Comparison of ENCODE assay signal across 23 cellular contexts in the genomic region with DNA sequence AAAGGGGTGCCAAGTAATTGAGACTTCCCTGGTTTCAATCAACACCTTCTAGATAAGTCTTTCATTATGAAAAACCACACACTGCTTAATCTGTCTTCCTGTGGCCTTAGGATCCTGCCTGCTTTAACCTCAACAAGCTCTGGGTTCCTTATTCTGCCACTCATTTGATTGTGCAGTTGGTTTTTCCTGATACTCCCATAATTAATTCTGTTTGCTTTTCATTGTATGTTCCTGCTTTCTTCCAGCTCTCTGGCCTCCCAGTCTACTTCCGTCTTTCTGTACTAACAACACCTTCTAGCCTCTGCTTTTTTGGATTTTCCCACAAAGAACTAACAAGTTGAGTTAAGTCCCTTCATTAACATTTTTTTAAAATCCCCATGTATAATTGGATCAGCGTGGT. TPM values are rescaled to one million over a fixed set of nuclear protein-coding genes. Genes with fewer than 3 reads are reported as not detected.
A peak's percentile ranks its signal among the peaks of the same experiment; 100 is the strongest.
DNase-seq lines count a peak whose midpoint lies in the region; ATAC-seq and TF ChIP-seq lines count a peak whose summit lies in the region.
"Had no signal": no experiment of that assay in that cellular context is flagged by ENCODE, and none has a peak within 500 bp of the region (broad histone marks: within the 10 kb centered on the region; RNA-seq: fewer than 3 reads in every experiment).

No MANE protein-coding gene starts in this region.

- no TSS peak for BruUV-seq in MCF 10A (replicated peaks; lab: Mats Ljungman, UMichigan)

- H3K27ac ChIP-seq in breast epithelium (peak overlapping the region; percentile 43 to 60), colonic mucosa (peak overlapping the region; percentile 60), dorsolateral prefrontal cortex (no peak overlapping the region)
- H3K27ac ChIP-seq: heart left ventricle, upper lobe of left lung had no signal

- H3K27me3 ChIP-seq in breast epithelium (no peaks in the 10 kb centered on the region), colonic mucosa (no peaks in the 10 kb centered on the region), dorsolateral prefrontal cortex (peaks cover 0 to 5% (median 0%) of the 10 kb centered on the region in 45 donors)
- H3K27me3 ChIP-seq: heart left ventricle, pancreas, upper lobe of left lung had no signal

- intact Hi-C loops in breast epithelium (cut with DNase I; ENCODE audit: low total_unique reads): no loop called here
- intact Hi-C loops in MCF 10A (cut with micrococcal nuclease): no loop called here
- intact Hi-C loops in colonic mucosa (cut with DNase I): no loop called here
- intact Hi-C loops in dorsolateral prefrontal cortex (cut with DNase I): no loop called here

- H3K9ac ChIP-seq in colonic mucosa (ENCODE audit: low read depth in 2 of 2, low read length in 2 of 2): peak overlapping the region in 1 of 2 donors; percentile 19

- H3K4me3 ChIP-seq in breast epithelium (no peak overlapping the region), colonic mucosa (no peak overlapping the region), dorsolateral prefrontal cortex (no peak overlapping the region)
- H3K4me3 ChIP-seq: heart left ventricle, pancreas, upper lobe of left lung had no signal

- no peak for TF ChIP-seq CTCF in breast epithelium (IDR thresholded peaks at IDR 0.05)
- no peak for TF ChIP-seq CTCF in MCF 10A (IDR thresholded peaks at IDR 0.05; ENCODE audit: unreplicated experiment)
- no peak for TF ChIP-seq CTCF in colonic mucosa (IDR thresholded peaks at IDR 0.05)
- TF ChIP-seq CTCF in dorsolateral prefrontal cortex (IDR thresholded peaks at IDR 0.05 in 54 of 56, conservative IDR thresholded peaks at IDR 0.05 in 2 of 56; ENCODE audit: low read depth in 1 of 56, partially characterized antibody in 56 of 56): no peak

- CTCF ChIA-PET in MCF 10A (lab: Yijun Ruan, JAX): interaction anchor here (0.6 to 0.7 kb wide), 2 partner anchors 64 to 124 kb away, joined by 3 read pairs; no protein-coding TSS in a partner anchor

- H3K4me1 Mint-ChIP-seq in MCF 10A (ENCODE audit: insufficient read depth, unreplicated experiment): peaks cover 10% of the 10 kb centered on the region
- H3K4me1 Mint-ChIP-seq: immature natural killer cell had no signal

- H3K9me3 ChIP-seq in breast epithelium (no peaks in the 10 kb centered on the region), colonic mucosa (no peaks in the 10 kb centered on the region)
- H3K9me3 ChIP-seq: heart left ventricle, pancreas, upper lobe of left lung had no signal

- no peaks in the 10 kb centered on the region for H3K9me3 Mint-ChIP-seq in MCF 10A (ENCODE audit: unreplicated experiment)
- H3K9me3 Mint-ChIP-seq: activated CD4-positive, alpha-beta T cell treated with anti-CD3 and anti-CD28 coated beads, Interleukin-2, amount 10 ng/mL, durations not matched to agents 24 days and 14 days; immature natural killer cell had no signal

- no peaks in the 10 kb centered on the region for H3K4me1 ChIP-seq in breast epithelium
- peaks cover 4% of the 10 kb centered on the region for H3K4me1 ChIP-seq in colonic mucosa

- ATAC-seq in esophagus mucosa: no peak
- no peak for ATAC-seq in HG03342 (IDR thresholded peaks at IDR 0.05; ENCODE audit: unreplicated experiment)
- ATAC-seq: heart left ventricle; sciatic nerve; stimulated activated naive CD8-positive, alpha-beta T cell treated with anti-CD3 and anti-CD28 coated beads, Interleukin-15, Interleukin-2, amounts not matched to agents 100 U/mL and 50 U/mL, for 24 hours had no signal

- DNase-seq in breast epithelium (ENCODE audit: low spot score in 2 of 2) (no peak), MCF 10A (ENCODE audit: unreplicated experiment) (no peak), OCI-M1 (lab: John Stamatoyannopoulos, UW) (peak; percentile 43), colonic mucosa (no peak), dorsolateral prefrontal cortex (no peak), NCI-H526 (lab: John Stamatoyannopoulos, UW) (no peak)
- DNase-seq: activated CD4-positive, alpha-beta T cell treated with anti-CD3 and anti-CD28 coated beads, Interleukin-2, amount 10 ng/mL, durations not matched to agents 24 days and 14 days; anterior cingulate cortex; effector memory CD4-positive, alpha-beta T cell; EL; heart left ventricle; immature natural killer cell; Karpas-422; NCI-H187 treated with DMSO at 0.1 percent for 48 hours; pancreas; SHP77 treated with DMSO at 0.1 percent for 48 hours; stimulated activated naive CD8-positive, alpha-beta T cell treated with anti-CD3 and anti-CD28 coated beads, Interleukin-15, Interleukin-2, amounts not matched to agents 100 U/mL and 50 U/mL, for 24 hours; upper lobe of left lung had no signal

- H3K36me3 Mint-ChIP-seq in MCF 10A (ENCODE audit: insufficient read depth, unreplicated experiment): no peaks in the 10 kb centered on the region
- H3K36me3 Mint-ChIP-seq: immature natural killer cell had no signal

- no peaks in the 10 kb centered on the region for H3K36me3 ChIP-seq in breast epithelium
- H3K36me3 ChIP-seq in colonic mucosa: no peaks in the 10 kb centered on the region
- H3K36me3 ChIP-seq: heart left ventricle, pancreas, upper lobe of left lung had no signal

- no peaks in the 10 kb centered on the region for H3K27me3 Mint-ChIP-seq in MCF 10A (ENCODE audit: insufficient read depth, unreplicated experiment)
- H3K27me3 Mint-ChIP-seq: activated CD4-positive, alpha-beta T cell treated with anti-CD3 and anti-CD28 coated beads, Interleukin-2, amount 10 ng/mL, durations not matched to agents 24 days and 14 days had no signal

- POLR2A ChIA-PET in MCF 10A (lab: Yijun Ruan, JAX): interaction anchor here (0.6 to 1.0 kb wide), 3 partner anchors 12 to 36 kb away, joined by 3 read pairs; no protein-coding TSS in a partner anchor

- H3K4me3 Mint-ChIP-seq in MCF 10A (ENCODE audit: unreplicated experiment): no peak overlapping the region
- H3K4me3 Mint-ChIP-seq: immature natural killer cell had no signal

- no peak overlapping the region for H3K27ac Mint-ChIP-seq in MCF 10A (ENCODE audit: low read depth, unreplicated experiment)
- H3K27ac Mint-ChIP-seq: activated CD4-positive, alpha-beta T cell treated with anti-CD3 and anti-CD28 coated beads, Interleukin-2, amount 10 ng/mL, durations not matched to agents 24 days and 14 days; immature natural killer cell had no signal

- TF ChIP-seq POLR2A in breast epithelium (IDR thresholded peaks at IDR 0.05): no peak

RNA-seq across cellular contexts. Expression of a gene that starts 20.2 kb away (rescaled TPM):
- 1 to 10 TPM in 1 of 3 donors, not detected in 2; 5.2 TPM for total RNA-seq in breast epithelium
- not detected in 2 replicates for total RNA-seq in MCF 10A (2022)
- 100 to 1,000 TPM; 261 to 365 TPM for total RNA-seq in colonic mucosa
- total RNA-seq in esophagus mucosa: 11.4 TPM
- total RNA-seq in dorsolateral prefrontal cortex: under 1 TPM in 2 of 120 experiments, not detected in 118; 0.19 to 0.55 TPM
- total RNA-seq: activated CD4-positive, alpha-beta T cell treated with anti-CD3 and anti-CD28 coated beads, Interleukin-2, amount 10 ng/mL, durations not matched to agents 24 days and 14 days; H1; sciatic nerve; T-helper 2 cell treated with Interferon-gamma antibody and Interleukin-4, amounts not matched to agents 100 ng/mL and 5 ng/mL, for 36 hours had no signal

Comparison
In these comparisons a context has a peak if more than half of its experiments do, and no peak if none do; other contexts are left out.
1. H3K27ac ChIP-seq: peak in breast epithelium (2 of 2) and colonic mucosa (single experiment); none in dorsolateral prefrontal cortex (0 of 59).
2. RNA of a gene that starts 20.2 kb away (total RNA-seq): 261 to 365 TPM in colonic mucosa; 11.4 TPM in esophagus mucosa (single experiment), not detected in MCF 10A, 5.2 TPM in breast epithelium and 0.19 to 0.55 TPM in dorsolateral prefrontal cortex; every median in the first group is over 10 times any median in the second.